ENCODE assay signal across 9 cellular contexts in the genomic region with DNA sequence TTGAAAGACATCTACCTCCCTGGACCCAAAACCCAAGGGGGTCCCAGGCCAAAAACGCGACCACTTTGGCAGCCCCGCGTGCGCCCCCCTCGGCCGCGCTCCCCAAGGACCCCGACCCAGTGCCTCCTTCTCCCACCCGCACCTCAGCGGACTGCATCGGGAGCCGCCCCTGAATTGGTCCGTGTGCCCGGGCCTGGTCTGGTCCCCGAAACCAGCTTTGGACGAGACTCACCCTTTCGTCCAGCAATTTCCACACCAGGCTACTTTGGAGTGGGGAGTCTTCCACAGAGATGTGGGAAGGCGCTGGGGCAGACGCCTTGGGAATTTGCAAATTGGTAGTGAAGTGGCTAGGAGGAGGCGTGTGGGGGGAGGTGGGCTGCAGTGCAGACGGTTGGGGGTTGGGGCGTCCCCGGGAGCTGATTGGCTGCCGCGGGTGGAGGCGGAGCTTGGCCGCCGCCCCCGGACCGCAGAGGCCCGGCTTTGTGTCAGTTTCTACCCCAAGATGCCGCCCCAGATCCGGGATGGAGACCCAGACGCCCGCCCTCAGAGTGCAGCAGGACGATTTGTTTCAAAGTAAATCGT. TPM values are rescaled to one million over a fixed set of nuclear protein-coding genes. Genes with fewer than 3 reads are reported as not detected.
DNase-seq lines count a peak whose midpoint lies in the region; ATAC-seq and TF ChIP-seq lines count a peak whose summit lies in the region.
"Had no signal": no experiment of that assay in that cellular context is flagged by ENCODE, and none has a peak within 500 bp of the region (broad histone marks: within the 10 kb centered on the region; RNA-seq: fewer than 3 reads in every experiment).

No MANE protein-coding gene starts in this region.

- H3K4me1 ChIP-seq in esophagus (ENCODE audit: control insufficient read depth in 2 of 2, insufficient read depth in 2 of 2, low read length in 1 of 2) (peaks cover 0 to 7% of the 10 kb centered on the region in 2 donors), mucosa of descending colon (ENCODE audit: low read depth) (peaks cover 4% of the 10 kb centered on the region), transverse colon (peaks cover 0 to 9% (median 4%) of the 10 kb centered on the region in 4 donors)

- H3K27me3 ChIP-seq in esophagus (ENCODE audit: control insufficient read depth in 1 of 2, insufficient read depth in 2 of 2, low read length in 2 of 2) (no peaks in the 10 kb centered on the region), transverse colon (no peaks in the 10 kb centered on the region)

- H3K27ac ChIP-seq in SK-N-MC (no peak overlapping the region), esophagus (ENCODE audit: low read depth in 2 of 2, low read length in 1 of 2) (peak overlapping the region in 1 of 2 donors; percentile 54), transverse colon (peak overlapping the region; percentile 35 to 72 (median 65))

- intact Hi-C loops in mucosa of descending colon (cut with DNase I, micrococcal nuclease) (no loop called here), transverse colon (cut with DNase I; ENCODE audit: low total_unique reads) (no loop called here)

- TF ChIP-seq EP300 in transverse colon (IDR thresholded peaks at IDR 0.05; ENCODE audit: low read depth), result no peak

- WGBS in esophagus, 2 donors, result 15 to 28% methylated on average over 38 of the region's 38 CpGs
- WGBS in transverse colon (ENCODE audit: low coverage in 1 of 2), 2 donors, result 27 to 43% methylated on average over 3 to 38 of the region's 38 CpGs

- ATAC-seq in GM18868 (IDR thresholded peaks at IDR 0.05; ENCODE audit: unreplicated experiment) (peak; percentile 88), HG03025 (IDR thresholded peaks at IDR 0.05; ENCODE audit: low FRiP score, unreplicated experiment) (peak; percentile 75), mucosa of descending colon (peak; percentile 36)

- CTCF ChIA-PET in AG04449 (lab: Yijun Ruan, JAX), result interaction anchor here (1.2 to 1.9 kb wide), 4 partner anchors 8 to 127 kb away, joined by 3 to 7 read pairs (median 4); a partner anchor contains a TSS

- no peak for TF ChIP-seq POLR2A in transverse colon (IDR thresholded peaks at IDR 0.05)

- POLR2A ChIA-PET in AG04449 (lab: Yijun Ruan, JAX), result interaction anchor here (0.7 to 1.4 kb wide), 3 partner anchors 17 to 96 kb away, joined by 3 to 14 read pairs (median 4); a partner anchor contains a TSS

- peak overlapping the region; percentile 86 for H3K4me3 ChIP-seq in AG04449 (ENCODE audit: low read depth, low read length)
- H3K4me3 ChIP-seq in SK-N-MC, result peak overlapping the region; percentile 77
- peak overlapping the region; percentile 25 to 43 for H3K4me3 ChIP-seq in esophagus (ENCODE audit: low read depth in 1 of 2, low read length in 2 of 2)
- H3K4me3 ChIP-seq in mucosa of descending colon, result no peak overlapping the region
- peak overlapping the region in 3 of 4 donors; percentile 24 to 43 (median 29) for H3K4me3 ChIP-seq in transverse colon

- TF ChIP-seq CTCF in AG04449 (IDR thresholded peaks at IDR 0.05; ENCODE audit: insufficient read depth, low read length, missing control alignments), result no peak
- no peak for TF ChIP-seq CTCF in mucosa of descending colon (IDR thresholded peaks at IDR 0.05)
- TF ChIP-seq CTCF in transverse colon (IDR thresholded peaks at IDR 0.05), result no peak

- DNase-seq in AG04449 (ENCODE audit: low read depth, low spot score) (no peak), SK-N-MC (ENCODE audit: low read depth, low spot score) (no peak), mucosa of descending colon (peak in 2 of 3 donors; percentile 43 to 59), transverse colon (no peak), NCI-H226 (no peak)

- H3K36me3 ChIP-seq in SK-N-MC (ENCODE audit: insufficient read depth, low read length) (peaks cover 12% of the 10 kb centered on the region; the same call in 1 of the 2 replicates), esophagus (ENCODE audit: control insufficient read depth in 2 of 2, insufficient read depth in 2 of 2, low read length in 1 of 2) (no peaks in the 10 kb centered on the region), mucosa of descending colon (ENCODE audit: low read depth) (no peaks in the 10 kb centered on the region), transverse colon (no peaks in the 10 kb centered on the region)

- peak overlapping the region; percentile 52 for H3K9ac ChIP-seq in SK-N-MC (ENCODE audit: insufficient read length)

- H3K9me3 ChIP-seq in SK-N-MC (ENCODE audit: low read depth, low read length) (no peaks in the 10 kb centered on the region), esophagus (ENCODE audit: control insufficient read depth in 2 of 2, insufficient read depth in 1 of 2, low read depth in 1 of 2, low read length in 1 of 2) (no peaks in the 10 kb centered on the region), mucosa of descending colon (no peaks in the 10 kb centered on the region), transverse colon (no peaks in the 10 kb centered on the region)

- in situ Hi-C loops in transverse colon (cut with MboI; ENCODE audit: low pct_ligation_motif_present in 1 of 4, low pct_unique_long_range_greater_than_20kb in 1 of 4, low sequenced_read_pairs in 3 of 4), result no loop called here

RNA-seq across cellular contexts. Expression of a gene that starts 16.9 kb away (rescaled TPM):
- polyA plus RNA-seq in esophagus, result 1 to 10 TPM; 7.4 to 8.8 TPM
- 10 to 100 TPM; 36.2 to 56.0 (median 46.2) TPM for total RNA-seq in mucosa of descending colon
- 10 to 100 TPM in 3 of 4 donors, 1 to 10 TPM in 1; 8.6 to 38.6 (median 33.1) TPM for total RNA-seq in transverse colon

RNA-seq across cellular contexts. Expression of a gene that starts 50.0 kb away (rescaled TPM):
- not detected for polyA plus RNA-seq in esophagus
- total RNA-seq in mucosa of descending colon (not detected), transverse colon (not detected)
- total RNA-seq: mononuclear cell had no signal

Comparison
In these comparisons a context has a peak if more than half of its experiments do, and no peak if none do; other contexts are left out.
1. DNase-seq: peak in mucosa of descending colon (2 of 3); none in AG04449 (single experiment), SK-N-MC (single experiment), transverse colon (single experiment) and NCI-H226 (single experiment).
2. ATAC-seq: peak in every context shown above with its lines; median percentile 88 in GM18868; 75 in HG03025; 36 in mucosa of descending colon.